ENCODE assay signal across 10 cellular contexts in genomic region chr12:124295431-124296058, GRCh38. TPM values are rescaled to one million over a fixed set of nuclear protein-coding genes. Genes with fewer than 3 reads are reported as not detected.
DNase-seq lines count a peak whose midpoint lies in the region; ATAC-seq, FAIRE-seq and TF ChIP-seq lines count a peak whose summit lies in the region.
"Had no signal": no experiment of that assay in that cellular context is flagged by ENCODE, and none has a peak within 500 bp of the region (broad histone marks: within the 10 kb centered on the region; RNA-seq: fewer than 3 reads in every experiment).

No MANE protein-coding gene starts in this region.

- peaks cover 67% of the 10 kb centered on the region for H3K27me3 Mint-ChIP-seq in activated naive CD4-positive, alpha-beta T cell treated with anti-CD3 and anti-CD28 coated beads, Interleukin-2, amount 10 ng/mL, durations not matched to agents 7 days and 5 days

- in situ Hi-C loops in K562 (cut with MboI): no loop called here

- peaks cover 0 to 8% of the 10 kb centered on the region in 2 experiments; a peak in 1 of 5 replicates for H3K4me1 ChIP-seq in K562 (replicated peaks in 1 of 2; ENCODE audit: control insufficient read depth in 2 of 2, insufficient read depth in 2 of 2, low read length in 2 of 2)
- H3K4me1 ChIP-seq in small intestine (ENCODE audit: control insufficient read depth in 2 of 2, insufficient read depth in 1 of 2, low read depth in 1 of 2, low read length in 1 of 2): no peaks in the 10 kb centered on the region

- H4K20me1 ChIP-seq in K562 (replicated peaks; ENCODE audit: control insufficient read depth, insufficient read depth, low read length): peaks cover 5% of the 10 kb centered on the region; the same call in 1 of the 2 replicates

- H2AFZ ChIP-seq in K562 (ENCODE audit: low read depth, low read length): no peak overlapping the region

- H3K4me1 Mint-ChIP-seq in activated naive CD4-positive, alpha-beta T cell treated with anti-CD3 and anti-CD28 coated beads, Interleukin-2, amount 10 ng/mL, durations not matched to agents 7 days and 5 days: no peaks in the 10 kb centered on the region

- no peak for TF ChIP-seq RAD21 in K562 (CRISPR knock-in tag; conservative IDR thresholded peaks at IDR 0.05 in 1 of 2, IDR thresholded peaks at IDR 0.05 in 1 of 2)

- H3K9me3 ChIP-seq in K562 (replicated peaks; ENCODE audit: control insufficient read depth, insufficient read depth, low read depth, low read length) (no peaks in the 10 kb centered on the region), small intestine (ENCODE audit: control insufficient read depth, low read depth) (no peaks in the 10 kb centered on the region)

- H3K9me3 Mint-ChIP-seq in activated naive CD4-positive, alpha-beta T cell treated with anti-CD3 and anti-CD28 coated beads, Interleukin-2, amount 10 ng/mL, durations not matched to agents 7 days and 5 days: no peaks in the 10 kb centered on the region

- ATAC-seq in K562 (no peak), left colon (peak; percentile 28), GM21515 (IDR thresholded peaks at IDR 0.05; ENCODE audit: unreplicated experiment) (no peak)

- no peak overlapping the region for H3K9ac ChIP-seq in K562 (ENCODE audit: insufficient read depth in 1 of 2, low read depth in 2 of 2, low read length in 2 of 2)

- intact Hi-C loops in K562 (cut with micrococcal nuclease) (no loop called here), left colon (cut with DNase I, micrococcal nuclease) (no loop called here)

- no peak overlapping the region for H3K27ac ChIP-seq in K562 (ENCODE audit: extremely low read depth, low read depth, low read length)
- H3K27ac ChIP-seq in small intestine (ENCODE audit: low read depth in 1 of 2, low read length in 1 of 2): peak overlapping the region; percentile 59 to 71

- H3K9me1 ChIP-seq in K562 (ENCODE audit: control insufficient read depth, insufficient read depth, low read length): no peaks in the 10 kb centered on the region

- TF ChIP-seq POLR2A in K562 (conservative IDR thresholded peaks at IDR 0.05): no peak

- H3K36me3 Mint-ChIP-seq in activated naive CD4-positive, alpha-beta T cell treated with anti-CD3 and anti-CD28 coated beads, Interleukin-2, amount 10 ng/mL, durations not matched to agents 7 days and 5 days: no peaks in the 10 kb centered on the region

- H3K27me3 ChIP-seq in K562 (ENCODE audit: control insufficient read depth in 2 of 2, insufficient read depth in 2 of 2, low read length in 2 of 2) (peaks cover 34 to 72% of the 10 kb centered on the region in 2 experiments; a peak in 4 of 5 replicates), small intestine (ENCODE audit: control insufficient read depth in 2 of 2, insufficient read depth in 2 of 2, low read length in 2 of 2) (peaks cover 0 to 14% of the 10 kb centered on the region in 2 donors)

- H3K4me2 ChIP-seq in K562 (ENCODE audit: insufficient read depth, low read length): no peak overlapping the region

- TF ChIP-seq CTCF in K562 (IDR thresholded peaks at IDR 0.05 in 2 of 3, conservative IDR thresholded peaks at IDR 0.05 in 1 of 3; ENCODE audit: insufficient read depth in 2 of 3, low read depth in 1 of 3, low read length in 3 of 3): no peak

- DNase-seq in HTR-8/SVneo (ENCODE audit: insufficient read length, low spot score) (no peak), K562 (ENCODE audit: extremely low read depth in 1 of 4, low spot score in 3 of 4) (no peak), left colon (peak in 1 of 2 donors; percentile 40), small intestine (peak; percentile 33), H4 (ENCODE audit: low spot score) (no peak), NCI-H226 (no peak)
- no peak for DNase-seq in activated naive CD4-positive, alpha-beta T cell treated with anti-CD3 and anti-CD28 coated beads, Interleukin-2, amount 10 ng/mL, durations not matched to agents 7 days and 5 days
- DNase-seq: activated naive CD4-positive, alpha-beta T cell treated with anti-CD3 and anti-CD28 coated beads, Interleukin-2, amount 50 U/mL, for 16 hours; T1000 had no signal

- no peaks in the 10 kb centered on the region for H3K79me2 ChIP-seq in K562 (ENCODE audit: control insufficient read depth, insufficient read depth, low read length)

- no peak overlapping the region for H3K4me3 ChIP-seq in K562
- H3K4me3 ChIP-seq in small intestine (ENCODE audit: low read depth in 1 of 2, low read length in 2 of 2): peak overlapping the region; percentile 22 to 74

- no peak overlapping the region for H3K27ac Mint-ChIP-seq in activated naive CD4-positive, alpha-beta T cell treated with anti-CD3 and anti-CD28 coated beads, Interleukin-2, amount 10 ng/mL, durations not matched to agents 7 days and 5 days

- POLR2A ChIA-PET in K562 (lab: Yijun Ruan, JAX): no interaction called here

- FAIRE-seq in HTR-8/SVneo (lab: Jason Lieb, UNC) (peak; percentile 31), K562 (lab: Jason Lieb, UNC) (no peak), small intestine (lab: Jason Lieb, UNC) (no peak)

- no TSS peak for BruUV-seq in K562 (replicated peaks; lab: Mats Ljungman, UMichigan)

- WGBS in K562 (ENCODE audit: insufficient coverage, low coverage, missing lambda C conversion rate): 16% methylated on average over 18 of the region's 42 CpGs
- 2 to 5% (median 3%) methylated on average over 36 to 42 of the region's 42 CpGs for WGBS in small intestine, 3 donors

- no peak overlapping the region for H3K4me3 Mint-ChIP-seq in activated naive CD4-positive, alpha-beta T cell treated with anti-CD3 and anti-CD28 coated beads, Interleukin-2, amount 10 ng/mL, durations not matched to agents 7 days and 5 days

- TF ChIP-seq EP300 in K562 (IDR thresholded peaks at IDR 0.05; ENCODE audit: low read length): no peak

- H3K36me3 ChIP-seq in K562 (ENCODE audit: control insufficient read depth, insufficient read depth, low read length) (no peaks in the 10 kb centered on the region), small intestine (ENCODE audit: control insufficient read depth in 2 of 2, insufficient read depth in 2 of 2, low read length in 2 of 2) (no peaks in the 10 kb centered on the region)

- CTCF ChIA-PET in K562 (lab: Yijun Ruan, JAX; ENCODE audit: low intra/inter-chr PET ratio): interaction anchor here (0.6 kb wide), 1 partner anchor 18 kb away, joined by 3 read pairs; no protein-coding TSS in a partner anchor
- CTCF ChIA-PET in activated naive CD4-positive, alpha-beta T cell treated with anti-CD3 and anti-CD28 coated beads, Interleukin-2, amount 10 ng/mL, durations not matched to agents 7 days and 5 days (lab: Charles Lee): no interaction called here

TF ChIP-seq in K562, 482 proteins besides CTCF, POLR2A, EP300 and RAD21:
- TF ChIP-seq ZNF512 (tag; IDR thresholded peaks at IDR 0.05) (peak; percentile 43; the same call in 1 of the 2 replicates), NCOA4 (IDR thresholded peaks at IDR 0.05; ENCODE audit: partially characterized antibody) (no peak), SMAD3 (CRISPR knock-in tag; conservative IDR thresholded peaks at IDR 0.05) (no peak), PHB (CRISPR knock-in tag; IDR thresholded peaks at IDR 0.05) (no peak), RBM34 (IDR thresholded peaks at IDR 0.05; ENCODE audit: borderline replicate concordance, insufficient read depth, low read length) (no peak)

RNA-seq across cellular contexts. Expression of gene RFLNA, which starts 0.7 kb away (rescaled TPM):
- not detected in 2 replicates for total RNA-seq in K562 (2011; cell fraction: chromatin; rRNA removed; ENCODE audit: low replicate concordance)
- not detected in 2 replicates for total RNA-seq in K562 (2011; cell fraction: nucleolus; rRNA removed)
- total RNA-seq in K562 (2011; cell fraction: nucleoplasm; rRNA removed): not detected in 2 replicates
- not detected in 2 replicates for total RNA-seq in K562 (2014; rRNA removed)
- not detected in 2 replicates for total RNA-seq in K562 (2014; rRNA removed; fragmentation: Illumina TruSeq; extraction: Trizol)
- total RNA-seq in K562 (2015; rRNA removed; fragmentation: Illumina TruSeq; extraction: Trizol): not detected in 2 replicates
- not detected in 2 replicates for total RNA-seq in K562 (2021)
- not detected in 2 replicates for polyA plus RNA-seq in K562 (2011; rRNA removed)
- polyA plus RNA-seq in K562 (2011; cell fraction: cytosol; rRNA removed): not detected in 2 replicates
- polyA plus RNA-seq in K562 (2011; cell fraction: nucleus; rRNA removed): not detected in 2 replicates
- polyA plus RNA-seq in K562 (2012): not detected in 2 replicates
- polyA plus RNA-seq in K562 (2014; fragmentation: Illumina TruSeq; extraction: Trizol): not detected in 2 replicates
- polyA plus RNA-seq in K562 (2014; fragmentation: Nextera tagmentation; extraction: Ambion mirVana): not detected
- not detected in 2 replicates for polyA plus RNA-seq in K562 (2014; rRNA removed)
- polyA minus RNA-seq in K562 (2011; rRNA and poly(A)+ RNA removed): not detected in 2 replicates
- not detected in 2 replicates for polyA minus RNA-seq in K562 (2011; cell fraction: cytosol; rRNA and poly(A)+ RNA removed)
- not detected in 2 replicates for polyA minus RNA-seq in K562 (2011; cell fraction: nucleus; rRNA and poly(A)+ RNA removed)
- 10 to 100 TPM; 46.2 to 51.0 TPM for total RNA-seq in left colon
- polyA plus RNA-seq in small intestine: 10 to 100 TPM; 15.9 to 36.7 (median 19.9) TPM
- total RNA-seq in H4 (2014; rRNA removed; shearing (Covaris generic)): not detected in 2 replicates

Comparison
In these comparisons a context has a peak if more than half of its experiments do, and no peak if none do; other contexts are left out.
1. RNA of gene RFLNA, which starts 0.7 kb away (total RNA-seq): 46.2 to 51.0 TPM in left colon; not detected in K562 and not detected in H4; every median in the first group is over 10 times any median in the second.